Comparison of ENCODE assay signal across 8 cellular contexts in the genomic region with DNA sequence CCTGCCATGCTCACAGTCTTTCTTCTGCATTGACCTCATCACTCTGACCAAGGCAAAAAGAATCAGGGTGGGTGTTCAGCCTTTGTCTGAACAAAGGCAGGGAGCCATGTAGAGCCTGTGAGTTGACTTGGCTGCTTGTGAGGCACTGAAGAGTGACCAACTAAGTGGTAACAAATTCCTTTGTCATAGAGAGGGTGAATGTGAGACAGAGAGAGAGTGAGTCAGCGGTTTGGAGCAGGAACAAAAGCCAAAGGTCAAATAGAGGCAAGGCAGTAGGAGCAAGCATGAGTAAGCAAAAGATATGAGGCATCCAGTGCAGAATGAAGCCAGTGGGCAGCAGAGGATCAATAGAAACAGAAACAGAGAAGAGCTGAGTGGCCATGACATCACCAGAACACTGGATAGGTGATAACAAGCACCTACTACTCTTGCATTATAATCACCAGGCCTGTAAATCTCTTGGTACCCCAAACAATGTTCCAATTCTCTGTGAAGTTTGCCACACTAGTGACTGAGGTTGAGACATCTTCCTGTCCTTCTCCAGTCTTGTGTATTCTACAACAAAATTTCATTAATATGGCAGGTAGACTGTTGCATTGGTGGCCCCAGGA.
DNase-seq lines count a peak whose midpoint lies in the region; ATAC-seq and TF ChIP-seq lines count a peak whose summit lies in the region.

No MANE protein-coding gene starts in this region.

- H3K4me1 ChIP-seq in lower lobe of right lung, result no peaks in the 10 kb centered on the region

- no peaks in the 10 kb centered on the region for H3K36me3 ChIP-seq in lower lobe of right lung

- DNase-seq in Ammon's horn (ENCODE audit: low spot score) (peak; percentile 36), HuH-7 (ENCODE audit: low spot score) (peak; percentile 59), astrocyte of the spinal cord (ENCODE audit: low read depth, low spot score) (peak; percentile 94), lower lobe of right lung (no peak), NCI-H1436 treated with DMSO at 0.1 percent for 48 hours (lab: John Stamatoyannopoulos, UW) (no peak), NK-92 (lab: John Stamatoyannopoulos, UW; ENCODE audit: unreplicated experiment) (no peak), NCI-H1092 treated with DMSO at 0.1 percent for 48 hours (lab: John Stamatoyannopoulos, UW) (no peak)

- no peaks in the 10 kb centered on the region for H3K27me3 ChIP-seq in lower lobe of right lung (ENCODE audit: low read depth)

- intact Hi-C loops in lower lobe of right lung (cut with DNase I), result no loop called here

- no peak overlapping the region for H3K27ac ChIP-seq in lower lobe of right lung

- ATAC-seq in GM19468 (IDR thresholded peaks at IDR 0.05; ENCODE audit: extremely low read depth, unreplicated experiment) (peak; percentile 42), lower lobe of right lung (peak; percentile 47 to 48)

- in situ Hi-C loops in astrocyte of the spinal cord (cut with HindIII; ENCODE audit: low sequenced_read_pairs), result no loop called here

- H3K9me3 ChIP-seq in lower lobe of right lung, result no peaks in the 10 kb centered on the region

- TF ChIP-seq CTCF in astrocyte of the spinal cord (IDR thresholded peaks at IDR 0.05; ENCODE audit: low read depth, low read length), result peak; percentile 26
- no peak for TF ChIP-seq CTCF in lower lobe of right lung (IDR thresholded peaks at IDR 0.05)

- H3K4me3 ChIP-seq in astrocyte of the spinal cord (ENCODE audit: low read depth, low read length), result no peak overlapping the region
- no peak overlapping the region for H3K4me3 ChIP-seq in lower lobe of right lung

Comparison
In these comparisons a context has a peak if more than half of its experiments do, and no peak if none do; other contexts are left out.
1. DNase-seq: peak in Ammon's horn (single experiment), HuH-7 (single experiment) and astrocyte of the spinal cord (single experiment); none in lower lobe of right lung (single experiment), NCI-H1436 treated with DMSO at 0.1 percent for 48 hours (single experiment), NK-92 (single experiment) and NCI-H1092 treated with DMSO at 0.1 percent for 48 hours (single experiment).